1 cellular context compared by ENCODE assay signal in genomic region chr19:10836478-10837325, GRCh38.
A peak's percentile ranks its signal among the peaks of the same experiment; 100 is the strongest.
TF ChIP-seq lines count a peak whose summit lies in the region.

No MANE protein-coding gene starts in this region.

TF ChIP-seq in K562, 482 proteins besides CTCF, POLR2A, EP300 and RAD21 (continued from another document and continues in another):
- TF ChIP-seq CBX3 (IDR thresholded peaks at IDR 0.05; ENCODE audit: borderline replicate concordance in 1 of 2, low read length in 2 of 2) (peak in 1 of 2 experiments; percentile 99; a peak in 2 of 3 replicates), ZZZ3 (IDR thresholded peaks at IDR 0.05) (peak; percentile 71), ZNF197 (CRISPR knock-in tag; IDR thresholded peaks at IDR 0.05; ENCODE audit: low read depth) (peak; percentile 91), ZNF217 (CRISPR knock-in tag; IDR thresholded peaks at IDR 0.05) (peak; percentile 42; the same call in 1 of the 2 replicates), ZNF24 (IDR thresholded peaks at IDR 0.05) (0 out of 2 replicates have a peak, but pooled peaks have one; percentile 56), SREBF1 (IDR thresholded peaks at IDR 0.05; ENCODE audit: borderline replicate concordance, low read depth, low read length) (no peak), MTF1 (CRISPR knock-in tag; IDR thresholded peaks at IDR 0.05; ENCODE audit: borderline replicate concordance) (peak; percentile 81), LCOR (CRISPR knock-in tag; IDR thresholded peaks at IDR 0.05) (peak; percentile 100), CHAMP1 (IDR thresholded peaks at IDR 0.05) (peak; percentile 87; the same call in 1 of the 2 replicates), KLF13 (tag; IDR thresholded peaks at IDR 0.05; ENCODE audit: borderline replicate concordance, low read depth) (peak; percentile 78), NFIC (IDR thresholded peaks at IDR 0.05) (peak; percentile 65), ARID2 (IDR thresholded peaks at IDR 0.05) (no peak), ZNF511 (CRISPR knock-in tag; IDR thresholded peaks at IDR 0.05) (peak; percentile 99), NBN (IDR thresholded peaks at IDR 0.05; ENCODE audit: low read depth) (peak; percentile 92), SPI1 (IDR thresholded peaks at IDR 0.05; ENCODE audit: borderline replicate concordance, low read depth, low read length) (no peak), PHF21A (IDR thresholded peaks at IDR 0.05; ENCODE audit: borderline replicate concordance, low read depth) (peak; percentile 43; the same call in 1 of the 2 replicates), PURB (CRISPR knock-in tag; IDR thresholded peaks at IDR 0.05; ENCODE audit: low read depth) (0 out of 2 replicates have a peak, but pooled peaks have one; percentile 37), NFXL1 (CRISPR knock-in tag; IDR thresholded peaks at IDR 0.05) (peak; percentile 63; the same call in 1 of the 2 replicates), ZNF512 (tag; IDR thresholded peaks at IDR 0.05) (0 out of 2 replicates have a peak, but pooled peaks have one; percentile 21), ZNF592 (IDR thresholded peaks at IDR 0.05) (peak; percentile 100), CHD2 (IDR thresholded peaks at IDR 0.05; ENCODE audit: low read depth, low read length) (peak; percentile 44; the same call in 1 of the 2 replicates), ZNF282 (CRISPR knock-in tag; IDR thresholded peaks at IDR 0.05) (peak; percentile 94; the same call in 1 of the 2 replicates), ZSCAN32 (CRISPR knock-in tag; IDR thresholded peaks at IDR 0.05) (0 out of 2 replicates have a peak, but pooled peaks have one; percentile 0), NR1H2 (CRISPR knock-in tag; IDR thresholded peaks at IDR 0.05) (peak; percentile 91; the same call in 1 of the 2 replicates), GABPB1 (CRISPR knock-in tag; IDR thresholded peaks at IDR 0.05) (no peak; the same call in 1 of the 2 replicates), RERE (CRISPR knock-in tag; IDR thresholded peaks at IDR 0.05; ENCODE audit: borderline replicate concordance) (peak; percentile 80; the same call in 1 of the 2 replicates), MAZ (CRISPR knock-in tag; conservative IDR thresholded peaks at IDR 0.05 in 1 of 2, IDR thresholded peaks at IDR 0.05 in 1 of 2) (peak in 1 of 2 experiments; percentile 85; a peak in 3 of 4 replicates), ZNF133 (CRISPR knock-in tag; IDR thresholded peaks at IDR 0.05) (0 out of 2 replicates have a peak, but pooled peaks have one; percentile 32), KDM5B (IDR thresholded peaks at IDR 0.05; ENCODE audit: insufficient replicate concordance, low read depth, low read length) (peak; percentile 40), FOXP4 (CRISPR knock-in tag; IDR thresholded peaks at IDR 0.05; ENCODE audit: borderline replicate concordance) (peak; percentile 96), RBM25 (IDR thresholded peaks at IDR 0.05; ENCODE audit: low read depth, low read length, severe bottlenecking) (peak; percentile 91), E2F3 (CRISPR knock-in tag; IDR thresholded peaks at IDR 0.05) (peak; percentile 98)
- TF ChIP-seq, protein P1, sequence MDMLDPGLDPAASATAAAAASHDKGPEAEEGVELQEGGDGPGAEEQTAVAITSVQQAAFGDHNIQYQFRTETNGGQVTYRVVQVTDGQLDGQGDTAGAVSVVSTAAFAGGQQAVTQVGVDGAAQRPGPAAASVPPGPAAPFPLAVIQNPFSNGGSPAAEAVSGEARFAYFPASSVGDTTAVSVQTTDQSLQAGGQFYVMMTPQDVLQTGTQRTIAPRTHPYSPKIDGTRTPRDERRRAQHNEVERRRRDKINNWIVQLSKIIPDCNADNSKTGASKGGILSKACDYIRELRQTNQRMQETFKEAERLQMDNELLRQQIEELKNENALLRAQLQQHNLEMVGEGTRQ (CRISPR knock-in tag; IDR thresholded peaks at IDR 0.05), result peak; percentile 95
- TF ChIP-seq, protein P2, sequence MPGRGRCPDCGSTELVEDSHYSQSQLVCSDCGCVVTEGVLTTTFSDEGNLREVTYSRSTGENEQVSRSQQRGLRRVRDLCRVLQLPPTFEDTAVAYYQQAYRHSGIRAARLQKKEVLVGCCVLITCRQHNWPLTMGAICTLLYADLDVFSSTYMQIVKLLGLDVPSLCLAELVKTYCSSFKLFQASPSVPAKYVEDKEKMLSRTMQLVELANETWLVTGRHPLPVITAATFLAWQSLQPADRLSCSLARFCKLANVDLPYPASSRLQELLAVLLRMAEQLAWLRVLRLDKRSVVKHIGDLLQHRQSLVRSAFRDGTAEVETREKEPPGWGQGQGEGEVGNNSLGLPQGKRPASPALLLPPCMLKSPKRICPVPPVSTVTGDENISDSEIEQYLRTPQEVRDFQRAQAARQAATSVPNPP (IDR thresholded peaks at IDR 0.05; ENCODE audit: borderline replicate concordance, insufficient read depth, insufficient read length), result no peak
- TF ChIP-seq, protein P3, sequence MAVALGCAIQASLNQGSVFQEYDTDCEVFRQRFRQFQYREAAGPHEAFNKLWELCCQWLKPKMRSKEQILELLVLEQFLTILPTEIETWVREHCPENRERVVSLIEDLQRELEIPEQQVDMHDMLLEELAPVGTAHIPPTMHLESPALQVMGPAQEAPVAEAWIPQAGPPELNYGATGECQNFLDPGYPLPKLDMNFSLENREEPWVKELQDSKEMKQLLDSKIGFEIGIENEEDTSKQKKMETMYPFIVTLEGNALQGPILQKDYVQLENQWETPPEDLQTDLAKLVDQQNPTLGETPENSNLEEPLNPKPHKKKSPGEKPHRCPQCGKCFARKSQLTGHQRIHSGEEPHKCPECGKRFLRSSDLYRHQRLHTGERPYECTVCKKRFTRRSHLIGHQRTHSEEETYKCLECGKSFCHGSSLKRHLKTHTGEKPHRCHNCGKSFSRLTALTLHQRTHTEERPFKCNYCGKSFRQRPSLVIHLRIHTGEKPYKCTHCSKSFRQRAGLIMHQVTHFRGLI (CRISPR knock-in tag; IDR thresholded peaks at IDR 0.05), result peak; percentile 90
- TF ChIP-seq, protein P4, sequence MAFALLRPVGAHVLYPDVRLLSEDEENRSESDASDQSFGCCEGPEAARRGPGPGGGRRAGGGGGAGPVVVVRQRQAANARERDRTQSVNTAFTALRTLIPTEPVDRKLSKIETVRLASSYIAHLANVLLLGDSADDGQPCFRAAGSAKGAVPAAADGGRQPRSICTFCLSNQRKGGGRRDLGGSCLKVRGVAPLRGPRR (CRISPR knock-in tag; IDR thresholded peaks at IDR 0.05), result peak; percentile 91
